ENCODE assay signal across 18 cellular contexts in the genomic region with DNA sequence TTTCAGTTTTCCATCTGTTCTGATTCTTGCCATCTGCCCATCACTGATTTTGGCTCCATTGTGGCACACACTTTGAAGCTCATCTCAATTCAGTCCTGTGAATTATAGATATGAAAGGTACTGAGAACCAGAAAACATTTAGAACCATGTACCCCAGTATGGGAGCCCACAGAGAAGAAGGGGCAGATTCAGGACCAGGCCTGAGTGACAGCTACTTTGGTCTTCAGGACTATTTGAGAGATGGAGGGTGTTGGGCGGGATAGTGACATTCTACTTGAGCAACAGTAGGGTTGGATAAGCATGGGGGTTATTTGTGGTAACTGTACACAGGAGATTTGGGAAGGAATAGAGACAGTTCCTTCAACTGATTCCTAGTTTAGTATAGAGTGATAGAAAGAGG.
DNase-seq lines count a peak whose midpoint lies in the region; ATAC-seq and TF ChIP-seq lines count a peak whose summit lies in the region.
"Had no signal": no experiment of that assay in that cellular context is flagged by ENCODE, and none has a peak within 500 bp of the region (broad histone marks: within the 10 kb centered on the region; RNA-seq: fewer than 3 reads in every experiment).

No MANE protein-coding gene starts in this region.

- H3K27me3 Mint-ChIP-seq in GM23338 (ENCODE audit: insufficient read depth, low read depth, poor library complexity): no peaks in the 10 kb centered on the region
- H3K27me3 Mint-ChIP-seq: CD8-positive, alpha-beta memory T cell had no signal

- H2AK5ac ChIP-seq in mesenchymal stem cell (ENCODE audit: low read length, severe bottlenecking): no peak overlapping the region

- dilution Hi-C loops in mammary epithelial cell (cut with HindIII; ENCODE audit: low sequenced_read_pairs): no loop called here

- H4K8ac ChIP-seq in mesenchymal stem cell (ENCODE audit: low read length): no peak overlapping the region

- WGBS in mesenchymal stem cell: 85% methylated on average over 1 of the region's 1 CpG
- 83% methylated on average over 1 of the region's 1 CpG for WGBS in mammary epithelial cell (ENCODE audit: low coverage, missing lambda C conversion rate)

- H3K14ac ChIP-seq in mesenchymal stem cell (ENCODE audit: low read length in 2 of 2): no peak overlapping the region

- H3K23ac ChIP-seq in mesenchymal stem cell (ENCODE audit: low read length in 2 of 2): no peak overlapping the region

- H3K36me3 Mint-ChIP-seq in GM23338 (ENCODE audit: low read depth): no peaks in the 10 kb centered on the region
- H3K36me3 Mint-ChIP-seq: CD8-positive, alpha-beta memory T cell had no signal

- no peaks in the 10 kb centered on the region for H3K79me1 ChIP-seq in mesenchymal stem cell (replicated peaks; ENCODE audit: low read length, poor library complexity, severe bottlenecking)

- H2BK12ac ChIP-seq in mesenchymal stem cell (ENCODE audit: low read length in 2 of 2): no peak overlapping the region

- no peak overlapping the region for H3K27ac Mint-ChIP-seq in GM23338
- H3K27ac Mint-ChIP-seq: CD8-positive, alpha-beta memory T cell; HFFc6 had no signal

- no peak overlapping the region for H2BK120ac ChIP-seq in mesenchymal stem cell (ENCODE audit: low read depth, low read length)

- TF ChIP-seq CTCF in GM23338 (conservative IDR thresholded peaks at IDR 0.05; ENCODE audit: low read depth in 2 of 2) (no peak), mammary epithelial cell (conservative IDR thresholded peaks at IDR 0.05 in 1 of 2, IDR thresholded peaks at IDR 0.05 in 1 of 2; ENCODE audit: extremely low read depth in 1 of 2, insufficient read depth in 1 of 2, low read depth in 1 of 2, low read length in 2 of 2) (no peak)

- H2AFZ ChIP-seq in GM23338 (no peak overlapping the region), mesenchymal stem cell (ENCODE audit: low read depth, low read length) (no peak overlapping the region), mammary epithelial cell (ENCODE audit: low read depth, low read length) (no peak overlapping the region)

- H3K4ac ChIP-seq in mesenchymal stem cell (ENCODE audit: low read depth in 1 of 2, low read length in 2 of 2): no peak overlapping the region

- DNase-seq in GM23338 (ENCODE audit: low spot score) (no peak), NCI-H2171 treated with DMSO at 0.1 percent for 48 hours (lab: John Stamatoyannopoulos, UW) (peak; percentile 84), NCI-H82 (lab: John Stamatoyannopoulos, UW) (peak; percentile 75), mesenchymal stem cell (no peak), NCI-H187 (lab: John Stamatoyannopoulos, UW) (no peak), hypothalamus (lab: John Stamatoyannopoulos, UW) (no peak), mammary epithelial cell (no peak)
- DNase-seq: CD8-positive, alpha-beta memory T cell; DMS153; DMS79 treated with DMSO at 0.1 percent for 48 hours; EL; HCEC 1CT; HFFc6 had no signal

- H3K79me2 ChIP-seq in GM23338 (replicated peaks; ENCODE audit: insufficient read depth) (no peaks in the 10 kb centered on the region), mammary epithelial cell (ENCODE audit: insufficient read depth, low read length) (no peaks in the 10 kb centered on the region)

- H3K9me3 ChIP-seq in mesenchymal stem cell (ENCODE audit: control insufficient read depth, low read length) (no peaks in the 10 kb centered on the region), mammary epithelial cell (replicated peaks; ENCODE audit: insufficient read depth, low read length) (no peaks in the 10 kb centered on the region)
- H3K9me3 ChIP-seq: A549, BLaER1 had no signal

- no peaks in the 10 kb centered on the region for H4K20me1 ChIP-seq in GM23338 (replicated peaks; ENCODE audit: insufficient read depth)
- no peaks in the 10 kb centered on the region for H4K20me1 ChIP-seq in mammary epithelial cell (ENCODE audit: insufficient read depth, low read length)
- H4K20me1 ChIP-seq: BLaER1 had no signal

- H3K27ac ChIP-seq in GM23338 (ENCODE audit: low read depth) (no peak overlapping the region), mesenchymal stem cell (ENCODE audit: low read length, poor library complexity, severe bottlenecking) (no peak overlapping the region), mammary epithelial cell (ENCODE audit: insufficient read depth, low read depth, low read length) (no peak overlapping the region)
- H3K27ac ChIP-seq: A549, BLaER1, HL-60 had no signal

- H3K9me2 ChIP-seq in GM23338 (ENCODE audit: insufficient read depth): no peaks in the 10 kb centered on the region

- H3K18ac ChIP-seq in mesenchymal stem cell (ENCODE audit: low read depth in 1 of 2, low read length in 2 of 2): no peak overlapping the region

- intact Hi-C loops in mammary epithelial cell (cut with micrococcal nuclease): no loop called here

- H4K91ac ChIP-seq in mesenchymal stem cell (ENCODE audit: low read length): no peak overlapping the region

- no peak overlapping the region for H3K4me3 Mint-ChIP-seq in GM23338
- H3K4me3 Mint-ChIP-seq: CD8-positive, alpha-beta memory T cell; HFFc6 had no signal

- H2BK5ac ChIP-seq in mesenchymal stem cell (ENCODE audit: low read depth, low read length, poor library complexity, severe bottlenecking): no peak overlapping the region

- H3K4me3 ChIP-seq in GM23338 (no peak overlapping the region), mesenchymal stem cell (ENCODE audit: insufficient read depth in 1 of 2, low read depth in 1 of 2, low read length in 2 of 2) (no peak overlapping the region), mammary epithelial cell (replicated peaks in 1 of 3; ENCODE audit: insufficient read depth in 1 of 3, low read depth in 2 of 3, low read length in 3 of 3) (no peak overlapping the region)
- H3K4me3 ChIP-seq: A549, BLaER1, K562 had no signal

- H3K4me2 ChIP-seq in GM23338: no peak overlapping the region
- H3K4me2 ChIP-seq in mesenchymal stem cell (ENCODE audit: low read length, poor library complexity, severe bottlenecking): peak overlapping the region; percentile 21
- no peak overlapping the region for H3K4me2 ChIP-seq in mammary epithelial cell (ENCODE audit: insufficient read depth, low read depth, low read length)
- H3K4me2 ChIP-seq: A549, BLaER1 had no signal

- H3K27me3 ChIP-seq in GM23338 (ENCODE audit: insufficient read depth): no peaks in the 10 kb centered on the region
- no peaks in the 10 kb centered on the region for H3K27me3 ChIP-seq in mesenchymal stem cell (ENCODE audit: control insufficient read depth in 1 of 2, insufficient read depth in 1 of 2, low read length in 2 of 2)
- no peaks in the 10 kb centered on the region for H3K27me3 ChIP-seq in mammary epithelial cell (ENCODE audit: insufficient read depth, low read length)
- H3K27me3 ChIP-seq: BLaER1 had no signal

- no peaks in the 10 kb centered on the region for H3K4me1 Mint-ChIP-seq in GM23338
- H3K4me1 Mint-ChIP-seq: CD8-positive, alpha-beta memory T cell had no signal

- H3K9me3 Mint-ChIP-seq in GM23338: no peaks in the 10 kb centered on the region

- in situ Hi-C loops in mammary epithelial cell (cut with MboI; ENCODE audit: low sequenced_read_pairs in 2 of 2): no loop called here

- H3K9ac ChIP-seq in mesenchymal stem cell (ENCODE audit: low read length) (no peak overlapping the region), mammary epithelial cell (ENCODE audit: insufficient read depth, low read length) (no peak overlapping the region)
- H3K9ac ChIP-seq: BLaER1 had no signal

- H3F3A ChIP-seq in GM23338 (replicated peaks; ENCODE audit: low read depth): no peaks in the 10 kb centered on the region

- no peaks in the 10 kb centered on the region for H3K4me1 ChIP-seq in GM23338 (ENCODE audit: insufficient read depth)
- H3K4me1 ChIP-seq in mesenchymal stem cell (ENCODE audit: control insufficient read depth, insufficient read depth, low read depth, low read length): no peaks in the 10 kb centered on the region
- H3K4me1 ChIP-seq in mammary epithelial cell (ENCODE audit: insufficient read depth, low read length): no peaks in the 10 kb centered on the region
- H3K4me1 ChIP-seq: A549, BLaER1 had no signal

- CTCF ChIA-PET in mammary epithelial cell (lab: Charles Lee; ENCODE audit: low non-redundant PET): no interaction called here

- ATAC-seq in GM23338 (peak; percentile 26; the same call in 1 of the 3 replicates), HG02763 (IDR thresholded peaks at IDR 0.05; ENCODE audit: unreplicated experiment) (no peak)
- ATAC-seq: A549, K562 had no signal

- H2BK15ac ChIP-seq in mesenchymal stem cell (ENCODE audit: low read depth, poor library complexity, severe bottlenecking): no peak overlapping the region

- BruUV-seq in mammary epithelial cell (replicated peaks; lab: Mats Ljungman, UMichigan): no TSS peak

- H3K36me3 ChIP-seq in GM23338 (ENCODE audit: insufficient read depth) (no peaks in the 10 kb centered on the region), mesenchymal stem cell (ENCODE audit: control insufficient read depth in 1 of 2, insufficient read depth in 2 of 2, low read depth in 1 of 2, low read length in 2 of 2) (no peaks in the 10 kb centered on the region), mammary epithelial cell (ENCODE audit: insufficient read depth, low read length) (no peaks in the 10 kb centered on the region)
- H3K36me3 ChIP-seq: BLaER1 had no signal

TF ChIP-seq in GM23338, 12 proteins besides CTCF, POLR2A, EP300 and RAD21:
- no peak for TF ChIP-seq ZNF114 (CRISPR knock-in tag; IDR thresholded peaks at IDR 0.05)
- TF ChIP-seq, protein P1, sequence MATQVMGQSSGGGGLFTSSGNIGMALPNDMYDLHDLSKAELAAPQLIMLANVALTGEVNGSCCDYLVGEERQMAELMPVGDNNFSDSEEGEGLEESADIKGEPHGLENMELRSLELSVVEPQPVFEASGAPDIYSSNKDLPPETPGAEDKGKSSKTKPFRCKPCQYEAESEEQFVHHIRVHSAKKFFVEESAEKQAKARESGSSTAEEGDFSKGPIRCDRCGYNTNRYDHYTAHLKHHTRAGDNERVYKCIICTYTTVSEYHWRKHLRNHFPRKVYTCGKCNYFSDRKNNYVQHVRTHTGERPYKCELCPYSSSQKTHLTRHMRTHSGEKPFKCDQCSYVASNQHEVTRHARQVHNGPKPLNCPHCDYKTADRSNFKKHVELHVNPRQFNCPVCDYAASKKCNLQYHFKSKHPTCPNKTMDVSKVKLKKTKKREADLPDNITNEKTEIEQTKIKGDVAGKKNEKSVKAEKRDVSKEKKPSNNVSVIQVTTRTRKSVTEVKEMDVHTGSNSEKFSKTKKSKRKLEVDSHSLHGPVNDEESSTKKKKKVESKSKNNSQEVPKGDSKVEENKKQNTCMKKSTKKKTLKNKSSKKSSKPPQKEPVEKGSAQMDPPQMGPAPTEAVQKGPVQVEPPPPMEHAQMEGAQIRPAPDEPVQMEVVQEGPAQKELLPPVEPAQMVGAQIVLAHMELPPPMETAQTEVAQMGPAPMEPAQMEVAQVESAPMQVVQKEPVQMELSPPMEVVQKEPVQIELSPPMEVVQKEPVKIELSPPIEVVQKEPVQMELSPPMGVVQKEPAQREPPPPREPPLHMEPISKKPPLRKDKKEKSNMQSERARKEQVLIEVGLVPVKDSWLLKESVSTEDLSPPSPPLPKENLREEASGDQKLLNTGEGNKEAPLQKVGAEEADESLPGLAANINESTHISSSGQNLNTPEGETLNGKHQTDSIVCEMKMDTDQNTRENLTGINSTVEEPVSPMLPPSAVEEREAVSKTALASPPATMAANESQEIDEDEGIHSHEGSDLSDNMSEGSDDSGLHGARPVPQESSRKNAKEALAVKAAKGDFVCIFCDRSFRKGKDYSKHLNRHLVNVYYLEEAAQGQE (IDR thresholded peaks at IDR 0.05; ENCODE audit: unreplicated experiment): peak; percentile 24
- no peak for TF ChIP-seq NANOG (IDR thresholded peaks at IDR 0.05; ENCODE audit: borderline replicate concordance)
TF ChIP-seq in GM23338: peak in this region for 1.

Comparison
In these comparisons a context has a peak if more than half of its experiments do, and no peak if none do; other contexts are left out.
1. DNase-seq: peak in NCI-H2171 treated with DMSO at 0.1 percent for 48 hours (single experiment) and NCI-H82 (single experiment); none in GM23338 (single experiment), mesenchymal stem cell (single experiment), NCI-H187 (0 of 2), hypothalamus (0 of 51) and mammary epithelial cell (single experiment).